ENCODE assay signal across 1 cellular context in the genomic region with DNA sequence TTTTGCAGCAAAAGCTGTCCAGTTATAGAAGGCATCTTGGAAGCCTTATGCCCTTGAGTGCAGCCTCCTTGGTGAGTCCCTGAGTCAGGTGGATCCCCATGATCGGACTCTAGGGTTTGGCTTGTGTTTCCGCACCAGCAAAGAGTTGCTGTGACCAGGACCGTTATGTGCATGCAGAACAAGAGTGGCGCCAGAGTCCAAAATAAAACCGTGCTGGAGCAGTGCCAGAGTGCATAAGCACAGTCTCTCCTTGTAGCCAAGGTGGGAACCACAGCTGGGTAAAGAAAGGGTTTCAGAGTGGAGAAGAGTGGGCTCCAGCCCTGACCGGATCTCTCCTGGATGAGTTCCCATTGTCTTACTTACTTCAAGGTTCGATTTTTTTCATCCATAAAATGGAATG.
TF ChIP-seq lines count a peak whose summit lies in the region.

No MANE protein-coding gene starts in this region.

TF ChIP-seq in HepG2, 621 proteins besides CTCF, POLR2A, EP300 and RAD21 (continued from another document and continues in another):
- TF ChIP-seq STAG1 (CRISPR knock-in tag; IDR thresholded peaks at IDR 0.05) (peak; percentile 45), ADNP (CRISPR knock-in tag; IDR thresholded peaks at IDR 0.05) (no peak), JDP2 (CRISPR knock-in tag; IDR thresholded peaks at IDR 0.05; ENCODE audit: borderline replicate concordance) (no peak), ZNF878 (CRISPR knock-in tag; IDR thresholded peaks at IDR 0.05) (no peak), SRSF1 (optimal IDR thresholded peaks at IDR 0.05; ENCODE audit: low read depth, low read length) (no peak), HNF4A (CRISPR knock-in tag; IDR thresholded peaks at IDR 0.05) (peak; percentile 66), ONECUT2 (CRISPR knock-in tag; IDR thresholded peaks at IDR 0.05) (0 out of 2 replicates have a peak, but pooled peaks have one; percentile 8), FOXA1 (IDR thresholded peaks at IDR 0.05) (no peak), FOXA1 (CRISPR knock-in tag; IDR thresholded peaks at IDR 0.05) (0 out of 2 replicates have a peak, but pooled peaks have one; percentile 8), ZNF746 (CRISPR knock-in tag; IDR thresholded peaks at IDR 0.05) (no peak), ZSCAN31 (CRISPR knock-in tag; IDR thresholded peaks at IDR 0.05; ENCODE audit: low read depth) (peak; percentile 6; the same call in 1 of the 2 replicates), ZNF564 (CRISPR knock-in tag; IDR thresholded peaks at IDR 0.05) (no peak), SNRNP70 (IDR thresholded peaks at IDR 0.05; ENCODE audit: low read depth, low read length) (no peak), ZNF644 (CRISPR knock-in tag; IDR thresholded peaks at IDR 0.05; ENCODE audit: low read depth) (no peak), ZNF563 (CRISPR knock-in tag; IDR thresholded peaks at IDR 0.05) (no peak), ZNF12 (CRISPR knock-in tag; IDR thresholded peaks at IDR 0.05) (no peak), ZNF567 (CRISPR knock-in tag; IDR thresholded peaks at IDR 0.05; ENCODE audit: borderline replicate concordance) (no peak), SAP130 (CRISPR knock-in tag; IDR thresholded peaks at IDR 0.05; ENCODE audit: low read depth) (peak; percentile 23; the same call in 1 of the 2 replicates), PHF8 (CRISPR knock-in tag; IDR thresholded peaks at IDR 0.05) (0 out of 2 replicates have a peak, but pooled peaks have one; percentile 32)
- TF ChIP-seq, protein P1, sequence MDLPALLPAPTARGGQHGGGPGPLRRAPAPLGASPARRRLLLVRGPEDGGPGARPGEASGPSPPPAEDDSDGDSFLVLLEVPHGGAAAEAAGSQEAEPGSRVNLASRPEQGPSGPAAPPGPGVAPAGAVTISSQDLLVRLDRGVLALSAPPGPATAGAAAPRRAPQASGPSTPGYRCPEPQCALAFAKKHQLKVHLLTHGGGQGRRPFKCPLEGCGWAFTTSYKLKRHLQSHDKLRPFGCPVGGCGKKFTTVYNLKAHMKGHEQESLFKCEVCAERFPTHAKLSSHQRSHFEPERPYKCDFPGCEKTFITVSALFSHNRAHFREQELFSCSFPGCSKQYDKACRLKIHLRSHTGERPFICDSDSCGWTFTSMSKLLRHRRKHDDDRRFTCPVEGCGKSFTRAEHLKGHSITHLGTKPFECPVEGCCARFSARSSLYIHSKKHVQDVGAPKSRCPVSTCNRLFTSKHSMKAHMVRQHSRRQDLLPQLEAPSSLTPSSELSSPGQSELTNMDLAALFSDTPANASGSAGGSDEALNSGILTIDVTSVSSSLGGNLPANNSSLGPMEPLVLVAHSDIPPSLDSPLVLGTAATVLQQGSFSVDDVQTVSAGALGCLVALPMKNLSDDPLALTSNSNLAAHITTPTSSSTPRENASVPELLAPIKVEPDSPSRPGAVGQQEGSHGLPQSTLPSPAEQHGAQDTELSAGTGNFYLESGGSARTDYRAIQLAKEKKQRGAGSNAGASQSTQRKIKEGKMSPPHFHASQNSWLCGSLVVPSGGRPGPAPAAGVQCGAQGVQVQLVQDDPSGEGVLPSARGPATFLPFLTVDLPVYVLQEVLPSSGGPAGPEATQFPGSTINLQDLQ (CRISPR knock-in tag; IDR thresholded peaks at IDR 0.05): no peak
- TF ChIP-seq, protein P2, sequence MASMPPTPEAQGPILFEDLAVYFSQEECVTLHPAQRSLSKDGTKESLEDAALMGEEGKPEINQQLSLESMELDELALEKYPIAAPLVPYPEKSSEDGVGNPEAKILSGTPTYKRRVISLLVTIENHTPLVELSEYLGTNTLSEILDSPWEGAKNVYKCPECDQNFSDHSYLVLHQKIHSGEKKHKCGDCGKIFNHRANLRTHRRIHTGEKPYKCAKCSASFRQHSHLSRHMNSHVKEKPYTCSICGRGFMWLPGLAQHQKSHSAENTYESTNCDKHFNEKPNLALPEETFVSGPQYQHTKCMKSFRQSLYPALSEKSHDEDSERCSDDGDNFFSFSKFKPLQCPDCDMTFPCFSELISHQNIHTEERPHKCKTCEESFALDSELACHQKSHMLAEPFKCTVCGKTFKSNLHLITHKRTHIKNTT (CRISPR knock-in tag; IDR thresholded peaks at IDR 0.05): no peak
- TF ChIP-seq, protein P3, sequence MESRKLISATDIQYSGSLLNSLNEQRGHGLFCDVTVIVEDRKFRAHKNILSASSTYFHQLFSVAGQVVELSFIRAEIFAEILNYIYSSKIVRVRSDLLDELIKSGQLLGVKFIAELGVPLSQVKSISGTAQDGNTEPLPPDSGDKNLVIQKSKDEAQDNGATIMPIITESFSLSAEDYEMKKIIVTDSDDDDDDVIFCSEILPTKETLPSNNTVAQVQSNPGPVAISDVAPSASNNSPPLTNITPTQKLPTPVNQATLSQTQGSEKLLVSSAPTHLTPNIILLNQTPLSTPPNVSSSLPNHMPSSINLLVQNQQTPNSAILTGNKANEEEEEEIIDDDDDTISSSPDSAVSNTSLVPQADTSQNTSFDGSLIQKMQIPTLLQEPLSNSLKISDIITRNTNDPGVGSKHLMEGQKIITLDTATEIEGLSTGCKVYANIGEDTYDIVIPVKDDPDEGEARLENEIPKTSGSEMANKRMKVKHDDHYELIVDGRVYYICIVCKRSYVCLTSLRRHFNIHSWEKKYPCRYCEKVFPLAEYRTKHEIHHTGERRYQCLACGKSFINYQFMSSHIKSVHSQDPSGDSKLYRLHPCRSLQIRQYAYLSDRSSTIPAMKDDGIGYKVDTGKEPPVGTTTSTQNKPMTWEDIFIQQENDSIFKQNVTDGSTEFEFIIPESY (CRISPR knock-in tag; IDR thresholded peaks at IDR 0.05): peak; percentile 88
- TF ChIP-seq, protein P4, sequence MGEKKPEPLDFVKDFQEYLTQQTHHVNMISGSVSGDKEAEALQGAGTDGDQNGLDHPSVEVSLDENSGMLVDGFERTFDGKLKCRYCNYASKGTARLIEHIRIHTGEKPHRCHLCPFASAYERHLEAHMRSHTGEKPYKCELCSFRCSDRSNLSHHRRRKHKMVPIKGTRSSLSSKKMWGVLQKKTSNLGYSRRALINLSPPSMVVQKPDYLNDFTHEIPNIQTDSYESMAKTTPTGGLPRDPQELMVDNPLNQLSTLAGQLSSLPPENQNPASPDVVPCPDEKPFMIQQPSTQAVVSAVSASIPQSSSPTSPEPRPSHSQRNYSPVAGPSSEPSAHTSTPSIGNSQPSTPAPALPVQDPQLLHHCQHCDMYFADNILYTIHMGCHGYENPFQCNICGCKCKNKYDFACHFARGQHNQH (CRISPR knock-in tag; IDR thresholded peaks at IDR 0.05): no peak
- TF ChIP-seq, protein P5, sequence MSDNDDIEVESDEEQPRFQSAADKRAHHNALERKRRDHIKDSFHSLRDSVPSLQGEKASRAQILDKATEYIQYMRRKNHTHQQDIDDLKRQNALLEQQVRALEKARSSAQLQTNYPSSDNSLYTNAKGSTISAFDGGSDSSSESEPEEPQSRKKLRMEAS (IDR thresholded peaks at IDR 0.05): no peak
- TF ChIP-seq, protein P6, sequence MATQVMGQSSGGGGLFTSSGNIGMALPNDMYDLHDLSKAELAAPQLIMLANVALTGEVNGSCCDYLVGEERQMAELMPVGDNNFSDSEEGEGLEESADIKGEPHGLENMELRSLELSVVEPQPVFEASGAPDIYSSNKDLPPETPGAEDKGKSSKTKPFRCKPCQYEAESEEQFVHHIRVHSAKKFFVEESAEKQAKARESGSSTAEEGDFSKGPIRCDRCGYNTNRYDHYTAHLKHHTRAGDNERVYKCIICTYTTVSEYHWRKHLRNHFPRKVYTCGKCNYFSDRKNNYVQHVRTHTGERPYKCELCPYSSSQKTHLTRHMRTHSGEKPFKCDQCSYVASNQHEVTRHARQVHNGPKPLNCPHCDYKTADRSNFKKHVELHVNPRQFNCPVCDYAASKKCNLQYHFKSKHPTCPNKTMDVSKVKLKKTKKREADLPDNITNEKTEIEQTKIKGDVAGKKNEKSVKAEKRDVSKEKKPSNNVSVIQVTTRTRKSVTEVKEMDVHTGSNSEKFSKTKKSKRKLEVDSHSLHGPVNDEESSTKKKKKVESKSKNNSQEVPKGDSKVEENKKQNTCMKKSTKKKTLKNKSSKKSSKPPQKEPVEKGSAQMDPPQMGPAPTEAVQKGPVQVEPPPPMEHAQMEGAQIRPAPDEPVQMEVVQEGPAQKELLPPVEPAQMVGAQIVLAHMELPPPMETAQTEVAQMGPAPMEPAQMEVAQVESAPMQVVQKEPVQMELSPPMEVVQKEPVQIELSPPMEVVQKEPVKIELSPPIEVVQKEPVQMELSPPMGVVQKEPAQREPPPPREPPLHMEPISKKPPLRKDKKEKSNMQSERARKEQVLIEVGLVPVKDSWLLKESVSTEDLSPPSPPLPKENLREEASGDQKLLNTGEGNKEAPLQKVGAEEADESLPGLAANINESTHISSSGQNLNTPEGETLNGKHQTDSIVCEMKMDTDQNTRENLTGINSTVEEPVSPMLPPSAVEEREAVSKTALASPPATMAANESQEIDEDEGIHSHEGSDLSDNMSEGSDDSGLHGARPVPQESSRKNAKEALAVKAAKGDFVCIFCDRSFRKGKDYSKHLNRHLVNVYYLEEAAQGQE (IDR thresholded peaks at IDR 0.05; ENCODE audit: borderline replicate concordance in 1 of 2, low read depth in 1 of 2, low read length in 2 of 2): no peak
- TF ChIP-seq, protein P7, sequence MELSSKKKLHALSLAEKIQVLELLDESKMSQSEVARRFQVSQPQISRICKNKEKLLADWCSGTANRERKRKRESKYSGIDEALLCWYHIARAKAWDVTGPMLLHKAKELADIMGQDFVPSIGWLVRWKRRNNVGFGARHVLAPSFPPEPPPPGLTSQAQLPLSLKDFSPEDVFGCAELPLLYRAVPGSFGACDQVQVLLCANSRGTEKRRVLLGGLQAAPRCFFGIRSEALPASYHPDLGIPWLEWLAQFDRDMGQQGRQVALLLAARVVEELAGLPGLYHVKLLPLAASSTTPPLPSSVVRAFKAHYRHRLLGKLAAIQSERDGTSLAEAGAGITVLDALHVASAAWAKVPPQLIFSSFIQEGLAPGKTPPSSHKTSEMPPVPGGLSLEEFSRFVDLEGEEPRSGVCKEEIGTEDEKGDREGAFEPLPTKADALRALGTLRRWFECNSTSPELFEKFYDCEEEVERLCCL (CRISPR knock-in tag; IDR thresholded peaks at IDR 0.05; ENCODE audit: borderline replicate concordance): peak; percentile 17; the same call in 1 of the 2 replicates
- TF ChIP-seq, protein P8, sequence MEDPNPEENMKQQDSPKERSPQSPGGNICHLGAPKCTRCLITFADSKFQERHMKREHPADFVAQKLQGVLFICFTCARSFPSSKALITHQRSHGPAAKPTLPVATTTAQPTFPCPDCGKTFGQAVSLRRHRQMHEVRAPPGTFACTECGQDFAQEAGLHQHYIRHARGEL (CRISPR knock-in tag; IDR thresholded peaks at IDR 0.05): no peak
- TF ChIP-seq, protein P9, sequence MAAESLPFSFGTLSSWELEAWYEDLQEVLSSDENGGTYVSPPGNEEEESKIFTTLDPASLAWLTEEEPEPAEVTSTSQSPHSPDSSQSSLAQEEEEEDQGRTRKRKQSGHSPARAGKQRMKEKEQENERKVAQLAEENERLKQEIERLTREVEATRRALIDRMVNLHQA (CRISPR knock-in tag; IDR thresholded peaks at IDR 0.05): no peak
- TF ChIP-seq, protein P10, sequence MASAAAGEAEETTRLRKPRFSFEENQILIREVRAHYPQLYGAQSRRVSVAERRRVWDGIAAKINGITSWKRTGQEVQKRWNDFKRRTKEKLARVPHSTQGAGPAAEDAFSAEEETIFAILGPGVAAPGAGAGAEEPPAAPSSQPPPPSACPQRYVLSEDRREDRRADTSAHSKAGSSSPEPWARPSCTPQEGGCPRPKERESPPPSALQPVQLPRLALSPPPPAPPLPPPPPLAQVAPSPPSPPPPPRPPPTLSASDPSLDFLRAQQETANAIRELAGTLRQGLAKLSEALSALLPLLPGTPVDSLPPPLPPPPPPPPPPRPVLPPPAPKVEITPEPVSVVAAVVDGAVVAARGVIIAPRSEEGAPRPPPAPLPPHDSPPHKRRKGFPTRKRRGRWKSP (CRISPR knock-in tag; IDR thresholded peaks at IDR 0.05): no peak
- TF ChIP-seq, protein P11, sequence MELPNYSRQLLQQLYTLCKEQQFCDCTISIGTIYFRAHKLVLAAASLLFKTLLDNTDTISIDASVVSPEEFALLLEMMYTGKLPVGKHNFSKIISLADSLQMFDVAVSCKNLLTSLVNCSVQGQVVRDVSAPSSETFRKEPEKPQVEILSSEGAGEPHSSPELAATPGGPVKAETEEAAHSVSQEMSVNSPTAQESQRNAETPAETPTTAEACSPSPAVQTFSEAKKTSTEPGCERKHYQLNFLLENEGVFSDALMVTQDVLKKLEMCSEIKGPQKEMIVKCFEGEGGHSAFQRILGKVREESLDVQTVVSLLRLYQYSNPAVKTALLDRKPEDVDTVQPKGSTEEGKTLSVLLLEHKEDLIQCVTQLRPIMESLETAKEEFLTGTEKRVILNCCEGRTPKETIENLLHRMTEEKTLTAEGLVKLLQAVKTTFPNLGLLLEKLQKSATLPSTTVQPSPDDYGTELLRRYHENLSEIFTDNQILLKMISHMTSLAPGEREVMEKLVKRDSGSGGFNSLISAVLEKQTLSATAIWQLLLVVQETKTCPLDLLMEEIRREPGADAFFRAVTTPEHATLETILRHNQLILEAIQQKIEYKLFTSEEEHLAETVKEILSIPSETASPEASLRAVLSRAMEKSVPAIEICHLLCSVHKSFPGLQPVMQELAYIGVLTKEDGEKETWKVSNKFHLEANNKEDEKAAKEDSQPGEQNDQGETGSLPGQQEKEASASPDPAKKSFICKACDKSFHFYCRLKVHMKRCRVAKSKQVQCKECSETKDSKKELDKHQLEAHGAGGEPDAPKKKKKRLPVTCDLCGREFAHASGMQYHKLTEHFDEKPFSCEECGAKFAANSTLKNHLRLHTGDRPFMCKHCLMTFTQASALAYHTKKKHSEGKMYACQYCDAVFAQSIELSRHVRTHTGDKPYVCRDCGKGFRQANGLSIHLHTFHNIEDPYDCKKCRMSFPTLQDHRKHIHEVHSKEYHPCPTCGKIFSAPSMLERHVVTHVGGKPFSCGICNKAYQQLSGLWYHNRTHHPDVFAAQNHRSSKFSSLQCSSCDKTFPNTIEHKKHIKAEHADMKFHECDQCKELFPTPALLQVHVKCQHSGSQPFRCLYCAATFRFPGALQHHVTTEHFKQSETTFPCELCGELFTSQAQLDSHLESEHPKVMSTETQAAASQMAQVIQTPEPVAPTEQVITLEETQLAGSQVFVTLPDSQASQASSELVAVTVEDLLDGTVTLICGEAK (IDR thresholded peaks at IDR 0.05): no peak
- TF ChIP-seq, protein P11 (CRISPR knock-in tag; IDR thresholded peaks at IDR 0.05): 0 out of 2 replicates have a peak, but pooled peaks have one; percentile 27
